In the genomic region with DNA sequence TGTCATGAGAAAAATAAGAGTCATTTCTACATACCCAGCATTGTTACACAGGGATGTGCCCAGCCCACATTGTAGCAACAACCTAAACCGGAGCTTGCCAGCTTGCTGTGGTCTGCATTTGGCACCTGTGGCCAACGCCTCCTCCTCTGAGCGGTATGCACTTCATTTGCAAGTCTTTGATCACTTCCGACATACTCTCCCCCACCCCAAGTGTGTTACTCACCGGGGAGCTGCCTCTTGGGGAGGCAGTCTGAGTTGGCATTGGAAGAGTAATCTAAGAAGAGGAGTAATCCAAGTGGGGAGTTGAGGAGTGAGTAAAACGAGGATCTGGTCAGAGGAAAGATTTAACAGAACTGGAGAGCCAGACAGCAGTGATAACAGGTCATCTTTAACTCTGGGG, we compare ENCODE assay signal across 1 cellular context.
TF ChIP-seq lines count a peak whose summit lies in the region.

No MANE protein-coding gene starts in this region.

TF ChIP-seq in HCT116, 20 proteins besides CTCF, POLR2A, EP300 and RAD21 (continued from another document):
- TF ChIP-seq ZFX (IDR thresholded peaks at IDR 0.05) (no peak), SRF (IDR thresholded peaks at IDR 0.05; ENCODE audit: low read depth) (no peak), ZNF274 (IDR thresholded peaks at IDR 0.05; ENCODE audit: low read depth, low read length) (no peak), CBX3 (IDR thresholded peaks at IDR 0.05; ENCODE audit: low read depth) (0 out of 2 replicates have a peak, but pooled peaks have one; percentile 42)
- TF ChIP-seq, protein P1, sequence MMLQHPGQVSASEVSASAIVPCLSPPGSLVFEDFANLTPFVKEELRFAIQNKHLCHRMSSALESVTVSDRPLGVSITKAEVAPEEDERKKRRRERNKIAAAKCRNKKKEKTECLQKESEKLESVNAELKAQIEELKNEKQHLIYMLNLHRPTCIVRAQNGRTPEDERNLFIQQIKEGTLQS (IDR thresholded peaks at IDR 0.05), result no peak
